Comparison of ENCODE assay signal across 1 cellular context in the genomic region with DNA sequence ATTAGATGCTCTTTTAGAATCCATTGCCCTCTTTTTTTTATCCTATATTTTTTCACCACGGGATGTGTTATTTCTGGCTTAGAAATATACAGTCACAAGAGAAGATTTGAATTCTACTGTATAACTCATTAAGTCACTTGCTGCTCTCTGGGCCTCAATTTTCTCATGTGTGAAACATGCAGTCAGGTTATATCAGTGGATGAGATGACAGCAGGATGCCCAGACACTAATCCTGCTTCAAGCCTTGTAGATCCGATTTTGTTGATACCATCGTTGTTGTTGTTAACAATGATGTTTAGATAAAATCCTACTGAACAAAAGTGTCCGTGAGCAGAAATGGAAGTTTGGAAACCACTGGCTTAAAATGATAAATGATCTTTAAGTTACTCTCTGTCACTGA.
TF ChIP-seq lines count a peak whose summit lies in the region.

No MANE protein-coding gene starts in this region.

TF ChIP-seq in neural cell, 6 proteins besides CTCF, POLR2A, EP300 and RAD21 (continued from another document):
- peak; percentile 64 for TF ChIP-seq POLR2AphosphoS5 (IDR thresholded peaks at IDR 0.05)
- no peak for TF ChIP-seq EZH2 (IDR thresholded peaks at IDR 0.05; ENCODE audit: borderline replicate concordance, insufficient read depth, low read length, poor library complexity, severe bottlenecking)
- no peak for TF ChIP-seq SMC3 (conservative IDR thresholded peaks at IDR 0.05; ENCODE audit: poor library complexity)
